In genomic region chr5:68708842-68709170, GRCh38 we compare ENCODE assay signal across 10 cellular contexts.
"Had no signal": no experiment of that assay in that cellular context is flagged by ENCODE, and none has a peak within 500 bp of the region (broad histone marks: within the 10 kb centered on the region; RNA-seq: fewer than 3 reads in every experiment).

No MANE protein-coding gene starts in this region.

- DNase-seq: activated CD4-positive, alpha-beta T cell treated with anti-CD3 and anti-CD28 coated beads, Interleukin-2, amount 10 ng/mL, durations not matched to agents 7 days and 5 days; activated naive CD4-positive, alpha-beta T cell; activated naive CD8-positive, alpha-beta T cell treated with anti-CD3 and anti-CD28 coated beads, Interleukin-2, amount 10 ng/mL, durations not matched to agents 7 days and 5 days; left colon; naive thymus-derived CD8-positive, alpha-beta T cell; upper lobe of left lung had no signal

- H3K9me3 ChIP-seq: ascending aorta, breast epithelium, neutrophil, testis, upper lobe of left lung had no signal

- H3K27me3 ChIP-seq: ascending aorta, breast epithelium, neutrophil, testis, upper lobe of left lung had no signal

- ATAC-seq: left colon; naive thymus-derived CD8-positive, alpha-beta T cell had no signal

- H3K27ac ChIP-seq: ascending aorta, neutrophil, testis, upper lobe of left lung had no signal

- H3K4me3 ChIP-seq: ascending aorta, breast epithelium, testis, upper lobe of left lung had no signal

- H3K36me3 ChIP-seq: ascending aorta, breast epithelium, neutrophil, upper lobe of left lung had no signal

- H3K4me1 ChIP-seq: ascending aorta, breast epithelium had no signal
